In genomic region chr2:28413152-28413895, GRCh38 we compare ENCODE assay signal across 8 cellular contexts. TPM values are rescaled to one million over a fixed set of nuclear protein-coding genes. Genes with fewer than 3 reads are reported as not detected.
DNase-seq lines count a peak whose midpoint lies in the region; ATAC-seq and TF ChIP-seq lines count a peak whose summit lies in the region.

No MANE protein-coding gene starts in this region.

- H3K4me3 ChIP-seq in HEK293 (ENCODE audit: low read depth, low read length), result no peak overlapping the region
- no peak overlapping the region for H3K4me3 ChIP-seq in retinal pigment epithelial cell (ENCODE audit: low read length)

- no peaks in the 10 kb centered on the region for H3K4me1 ChIP-seq in HEK293 (ENCODE audit: control insufficient read depth, insufficient read depth, low read length)

- CTCF ChIA-PET in HEK293 (lab: Yijun Ruan, JAX), result interaction anchor here (0.6 to 0.9 kb wide), 4 partner anchors 460 to 708 kb away, joined by 3 to 4 read pairs (median 3); no protein-coding TSS in a partner anchor

- DNase-seq in NCI-H524 treated with DMSO at 0.1 percent for 48 hours (lab: John Stamatoyannopoulos, UW) (peak; percentile 87), retinal pigment epithelial cell (ENCODE audit: low read depth) (no peak), NCI-H1436 (lab: John Stamatoyannopoulos, UW) (no peak)

- peaks cover 3 to 59% of the 10 kb centered on the region in 2 experiments; a peak in 2 of 3 replicates for H3K36me3 ChIP-seq in HEK293 (ENCODE audit: control insufficient read depth in 2 of 2, insufficient read depth in 1 of 2, low read length in 2 of 2)

- ATAC-seq in esophagus mucosa, result peak; percentile 27
- no peak for ATAC-seq in HG02970 (IDR thresholded peaks at IDR 0.05; ENCODE audit: low FRiP score, unreplicated experiment)
- ATAC-seq in GM21717 (IDR thresholded peaks at IDR 0.05; ENCODE audit: unreplicated experiment), result no peak
- no peak for ATAC-seq in GM19467 (IDR thresholded peaks at IDR 0.05; ENCODE audit: unreplicated experiment)

- no peaks in the 10 kb centered on the region for H3K9me3 ChIP-seq in HEK293 (ENCODE audit: control insufficient read depth, insufficient read depth, low read depth, low read length)

- no peak overlapping the region for H3K27ac ChIP-seq in HEK293 (ENCODE audit: extremely low read depth, low read depth, low read length)

- POLR2A ChIA-PET in HEK293 (lab: Yijun Ruan, JAX), result interaction anchor here (0.6 to 1.2 kb wide), 2 partner anchors 16 to 297 kb away, joined by 3 read pairs; no protein-coding TSS in a partner anchor

- TF ChIP-seq CTCF in HEK293 (tag by site-specific recombination; IDR thresholded peaks at IDR 0.05) (0 out of 2 replicates have a peak, but pooled peaks have one; percentile 20), retinal pigment epithelial cell (conservative IDR thresholded peaks at IDR 0.05; ENCODE audit: low read depth, low read length) (peak; percentile 26)

TF ChIP-seq in HEK293, 187 proteins besides CTCF, POLR2A, EP300 and RAD21:
- 0 out of 2 replicates have a peak, but pooled peaks have one; percentile 34 for TF ChIP-seq KLF17 (tag by site-specific recombination; IDR thresholded peaks at IDR 0.05)
- TF ChIP-seq ZNF555 (tag by site-specific recombination; conservative IDR thresholded peaks at IDR 0.05), result peak; percentile 18; the same call in 1 of the 2 replicates
- TF ChIP-seq KLF1 (tag by site-specific recombination; IDR thresholded peaks at IDR 0.05), result peak; percentile 74
- no peak for TF ChIP-seq ZNF280C (tag by site-specific recombination; IDR thresholded peaks at IDR 0.05)
- TF ChIP-seq ZIC2 (tag by site-specific recombination; IDR thresholded peaks at IDR 0.05), result peak; percentile 94
- TF ChIP-seq GLIS1 (tag by site-specific recombination; IDR thresholded peaks at IDR 0.05), result peak; percentile 84
- TF ChIP-seq ATF2 (tag by site-specific recombination; IDR thresholded peaks at IDR 0.05; ENCODE audit: low read depth), result no peak
- TF ChIP-seq KLF16 (tag by site-specific recombination; IDR thresholded peaks at IDR 0.05), result no peak
- TF ChIP-seq ZNF596 (tag by site-specific recombination; IDR thresholded peaks at IDR 0.05), result no peak

RNA-seq across cellular contexts. Expression of gene FOSL2, which starts 20.7 kb away (rescaled TPM):
- total RNA-seq in esophagus mucosa, result 166 TPM
